In genomic region chr1:7770939-7771672, GRCh38 we compare ENCODE assay signal across 8 cellular contexts. TPM values are rescaled to one million over a fixed set of nuclear protein-coding genes. Genes with fewer than 3 reads are reported as not detected.
DNase-seq lines count a peak whose midpoint lies in the region; ATAC-seq and TF ChIP-seq lines count a peak whose summit lies in the region.

Gene VAMP3 (plus strand): TSS chr1:7771296. CDS start chr1:7771384, 88 bp downstream.

- H3K4me3 Mint-ChIP-seq in chondrocyte (ENCODE audit: unreplicated experiment) = peak within 1 kb of the TSS; percentile 81

- peak; percentile 69 to 71 for DNase-seq in NCI-H2081 (lab: John Stamatoyannopoulos, UW)
- DNase-seq in NCI-H2081 treated with DMSO at 0.1 percent for 48 hours (lab: John Stamatoyannopoulos, UW) = no peak
- peak; percentile 69 for DNase-seq in NCI-H345 treated with DMSO at 0.1 percent for 48 hours (lab: John Stamatoyannopoulos, UW; ENCODE audit: unreplicated experiment)
- peak; percentile 87 to 89 for DNase-seq in activated CD4-positive, alpha-beta T cell treated with anti-CD3 and anti-CD28 coated beads for 24 hours (ENCODE audit: low read depth in 2 of 2)
- peak; percentile 91 for DNase-seq in chondrocyte (ENCODE audit: low spot score)
- DNase-seq in kidney tubule cell (ENCODE audit: low spot score) = peak; percentile 82
- DNase-seq in stimulated activated CD4-positive, alpha-beta T cell treated with anti-CD3 and anti-CD28 coated beads, Interleukin-1b, Interleukin-23, amount 100 ng/mL, for 24 hours (ENCODE audit: low read depth in 4 of 4, low spot score in 1 of 4) = peak; percentile 79 to 94 (median 83)

- peaks cover 8% of the 10 kb centered on the region for H3K36me3 Mint-ChIP-seq in chondrocyte (ENCODE audit: low read depth)

- H3K27me3 Mint-ChIP-seq in chondrocyte (ENCODE audit: low read depth) = no peaks in the 10 kb centered on the region

- no peaks in the 10 kb centered on the region for H3K9me3 Mint-ChIP-seq in chondrocyte (ENCODE audit: low read depth)

- TF ChIP-seq CTCF in chondrocyte (IDR thresholded peaks at IDR 0.05) = no peak

- H3K27ac Mint-ChIP-seq in chondrocyte (ENCODE audit: unreplicated experiment) = peak within 1 kb of the TSS; percentile 91

- peak; percentile 68 for ATAC-seq in HG02970 (IDR thresholded peaks at IDR 0.05; ENCODE audit: low FRiP score, unreplicated experiment)

- H3K4me1 Mint-ChIP-seq in chondrocyte (ENCODE audit: low read depth) = peaks cover 25% of the 10 kb centered on the region

RNA-seq across cellular contexts. Expression of gene VAMP3, which starts in this region (rescaled TPM):
- total RNA-seq in chondrocyte = 103 to 111 TPM (median 110 TPM) in 3 replicates
